12 cellular contexts compared by ENCODE assay signal in the genomic region with DNA sequence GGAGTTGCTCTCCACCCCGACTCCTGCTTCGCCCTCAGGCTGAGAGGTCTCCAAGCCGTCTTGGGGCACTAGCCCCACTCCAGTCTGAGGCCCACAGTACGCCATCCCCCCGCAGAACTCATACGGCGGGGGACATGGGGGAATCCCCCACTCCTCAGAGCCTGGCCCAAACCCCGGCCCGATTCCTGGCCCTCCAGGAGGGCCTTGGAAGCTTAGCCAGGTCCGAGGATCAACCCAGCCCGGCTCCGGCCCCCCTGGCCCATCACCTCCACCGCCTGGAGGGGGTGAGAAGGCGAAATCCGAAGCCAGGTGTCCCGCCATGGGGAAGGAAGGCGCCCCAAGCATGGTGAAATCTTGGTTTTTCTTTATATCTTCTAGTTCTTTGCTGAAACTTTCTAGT. TPM values are rescaled to one million over a fixed set of nuclear protein-coding genes. Genes with fewer than 3 reads are reported as not detected.
"Had no signal": no experiment of that assay in that cellular context is flagged by ENCODE, and none has a peak within 500 bp of the region (broad histone marks: within the 10 kb centered on the region; RNA-seq: fewer than 3 reads in every experiment).

No MANE protein-coding gene starts in this region.

RNA-seq across cellular contexts. Expression of gene ZNF705A, which starts 22.3 kb away (rescaled TPM):
- total RNA-seq: stomach, subcutaneous adipose tissue, suprapubic skin, temporal lobe, thoracic aorta, tibial nerve, transverse colon, upper lobe of left lung, upper lobe of right lung, ureter, urinary bladder, vagina had no signal
- polyA plus RNA-seq: stomach, urinary bladder had no signal
